8 cellular contexts compared by ENCODE assay signal in the genomic region with DNA sequence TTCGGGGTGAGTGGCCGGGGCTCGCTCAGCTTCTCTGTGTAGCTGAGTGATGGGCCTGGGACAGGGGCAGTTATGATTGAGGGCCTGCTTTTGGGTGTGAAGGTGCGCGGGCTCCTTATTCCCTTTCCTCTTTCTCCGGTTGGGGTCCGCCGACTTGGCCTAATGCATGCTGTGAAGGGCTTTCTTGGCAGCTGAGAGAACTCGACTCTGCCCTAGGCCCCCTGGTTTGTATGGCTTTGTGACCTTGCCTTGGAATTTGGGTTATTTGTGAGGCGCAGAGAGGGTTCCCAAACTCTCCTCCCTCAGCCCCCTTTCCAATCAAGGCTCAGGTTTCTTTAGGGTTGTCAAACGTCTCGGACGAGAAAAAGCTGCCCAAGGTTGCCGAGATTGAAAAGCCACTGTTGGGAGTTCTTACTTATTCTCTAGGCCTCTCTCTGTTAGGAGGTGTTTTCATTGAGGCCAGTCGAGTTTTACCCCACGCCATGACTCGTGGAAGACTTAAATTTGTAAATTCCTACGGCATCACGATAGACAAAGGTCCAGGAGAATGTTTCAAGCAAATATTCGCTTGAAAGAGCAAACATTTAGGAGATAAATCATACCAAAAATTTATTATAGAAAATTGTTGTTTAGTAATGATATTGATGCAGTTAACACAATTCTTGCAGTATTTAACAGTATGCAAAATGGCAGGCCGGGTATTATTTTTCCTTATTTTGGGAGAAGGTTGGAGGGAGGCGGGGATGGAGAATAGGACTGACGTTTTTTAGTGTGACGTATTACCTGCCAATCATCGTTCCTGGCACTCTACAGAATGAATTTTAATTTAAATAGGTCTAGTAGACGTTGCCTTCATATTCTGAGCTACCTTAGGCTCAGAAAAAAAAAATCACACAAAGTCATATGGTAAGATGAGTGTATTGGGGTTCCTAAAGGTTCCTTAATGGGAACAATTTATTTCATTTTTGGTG. TPM values are rescaled to one million over a fixed set of nuclear protein-coding genes. Genes with fewer than 3 reads are reported as not detected.
DNase-seq lines count a peak whose midpoint lies in the region; ATAC-seq and FAIRE-seq lines count a peak whose summit lies in the region.

No MANE protein-coding gene starts in this region.

- H3K4me1 Mint-ChIP-seq in activated CD8-positive, alpha-beta T cell treated with anti-CD3 and anti-CD28 coated beads, Interleukin-2, amount 10 ng/mL, durations not matched to agents 7 days and 5 days (ENCODE audit: low read depth) = peaks cover 32% of the 10 kb centered on the region

- intact Hi-C loops in left cardiac atrium (cut with DNase I) = no loop called here

- peak overlapping the region; percentile 80 to 97 (median 87) for H3K4me2 ChIP-seq in BLaER1 treated with 17β-estradiol and CSF1 and Interleukin-3, amounts not matched to agents 10 nM and 100 nM

- ATAC-seq in HG03378 (IDR thresholded peaks at IDR 0.05; ENCODE audit: unreplicated experiment) (peak; percentile 26), left cardiac atrium (peak; percentile 13 to 25), HG03342 (IDR thresholded peaks at IDR 0.05; ENCODE audit: unreplicated experiment) (no peak)
- no peak for ATAC-seq in activated CD8-positive, alpha-beta T cell treated with anti-CD3 and anti-CD28 coated beads, Interleukin-2, amount 10 ng/mL, durations not matched to agents 7 days and 5 days

- H3K27ac Mint-ChIP-seq in activated CD8-positive, alpha-beta T cell treated with anti-CD3 and anti-CD28 coated beads, Interleukin-2, amount 10 ng/mL, durations not matched to agents 7 days and 5 days = peak overlapping the region; percentile 94

- CTCF ChIA-PET in activated CD8-positive, alpha-beta T cell treated with anti-CD3 and anti-CD28 coated beads, Interleukin-2, amount 10 ng/mL, durations not matched to agents 7 days and 5 days (lab: Charles Lee) = interaction anchor here (0.6 to 3.2 kb wide), 3 partner anchors 9 to 473 kb away, joined by 3 to 25 read pairs (median 3); no protein-coding TSS in a partner anchor

- DNase-seq in GM19239 (ENCODE audit: insufficient read length, low spot score) (no peak), left cardiac atrium (no peak), NCI-H1092 treated with DMSO at 0.1 percent for 48 hours (lab: John Stamatoyannopoulos, UW) (no peak)
- DNase-seq in activated CD8-positive, alpha-beta T cell treated with anti-CD3 and anti-CD28 coated beads, Interleukin-2, amount 10 ng/mL, durations not matched to agents 7 days and 5 days = no peak

- peak overlapping the region; percentile 93 to 99 (median 96) for H3K27ac ChIP-seq in BLaER1 treated with 17β-estradiol and CSF1 and Interleukin-3, amounts not matched to agents 10 nM and 100 nM
- H3K27ac ChIP-seq in rectal smooth muscle tissue (ENCODE audit: low read depth, low read length) = peak overlapping the region; percentile 96

- H4K20me1 ChIP-seq in BLaER1 treated with 17β-estradiol and CSF1 and Interleukin-3, amounts not matched to agents 10 nM and 100 nM = peaks cover 0 to 33% (median 6%) of the 10 kb centered on the region in 11 experiments; a peak in 7 of 22 replicates

- H3K4me3 ChIP-seq in BLaER1 treated with 17β-estradiol and CSF1 and Interleukin-3, amounts not matched to agents 10 nM and 100 nM = peak overlapping the region; percentile 75 to 96 (median 86)
- H3K4me3 ChIP-seq in rectal smooth muscle tissue (ENCODE audit: low read length) = peak overlapping the region; percentile 64

- no peaks in the 10 kb centered on the region for H3K27me3 ChIP-seq in BLaER1 treated with 17β-estradiol and CSF1 and Interleukin-3, amounts not matched to agents 10 nM and 100 nM
- H3K27me3 ChIP-seq in rectal smooth muscle tissue (ENCODE audit: control insufficient read depth, insufficient read depth, low read length) = no peaks in the 10 kb centered on the region

- no peaks in the 10 kb centered on the region for H3K9me3 Mint-ChIP-seq in activated CD8-positive, alpha-beta T cell treated with anti-CD3 and anti-CD28 coated beads, Interleukin-2, amount 10 ng/mL, durations not matched to agents 7 days and 5 days (ENCODE audit: insufficient read depth)

- H3K36me3 ChIP-seq in BLaER1 treated with 17β-estradiol and CSF1 and Interleukin-3, amounts not matched to agents 10 nM and 100 nM = peaks cover 0 to 38% (median 27%) of the 10 kb centered on the region in 11 experiments; a peak in 21 of 22 replicates
- no peaks in the 10 kb centered on the region for H3K36me3 ChIP-seq in rectal smooth muscle tissue (ENCODE audit: control insufficient read depth, insufficient read depth, low read length)

- peak overlapping the region; percentile 91 for H3K4me3 Mint-ChIP-seq in activated CD8-positive, alpha-beta T cell treated with anti-CD3 and anti-CD28 coated beads, Interleukin-2, amount 10 ng/mL, durations not matched to agents 7 days and 5 days

- peaks cover 0 to 18% (median 14%) of the 10 kb centered on the region in 11 experiments; a peak in 14 of 22 replicates for H3K9me3 ChIP-seq in BLaER1 treated with 17β-estradiol and CSF1 and Interleukin-3, amounts not matched to agents 10 nM and 100 nM (replicated peaks in 1 of 11)

- peaks cover 24 to 47% (median 32%) of the 10 kb centered on the region in 10 experiments for H3K4me1 ChIP-seq in BLaER1 treated with 17β-estradiol and CSF1 and Interleukin-3, amounts not matched to agents 10 nM and 100 nM
- H3K4me1 ChIP-seq in rectal smooth muscle tissue (ENCODE audit: control insufficient read depth, insufficient read depth, low read length) = peaks cover 9% of the 10 kb centered on the region

- peak overlapping the region; percentile 94 to 99 (median 97) for H3K9ac ChIP-seq in BLaER1 treated with 17β-estradiol and CSF1 and Interleukin-3, amounts not matched to agents 10 nM and 100 nM
- H3K9ac ChIP-seq in rectal smooth muscle tissue (ENCODE audit: low read length) = peak overlapping the region; percentile 97

- POLR2A ChIA-PET in activated CD8-positive, alpha-beta T cell treated with anti-CD3 and anti-CD28 coated beads, Interleukin-2, amount 10 ng/mL, durations not matched to agents 7 days and 5 days (lab: Charles Lee) = interaction anchor here (0.8 to 1.7 kb wide), 3 partner anchors 18 to 502 kb away, joined by 3 read pairs; a partner anchor contains a TSS

- H3K36me3 Mint-ChIP-seq in activated CD8-positive, alpha-beta T cell treated with anti-CD3 and anti-CD28 coated beads, Interleukin-2, amount 10 ng/mL, durations not matched to agents 7 days and 5 days (ENCODE audit: low read depth) = peaks cover 17% of the 10 kb centered on the region

- H3K27me3 Mint-ChIP-seq in activated CD8-positive, alpha-beta T cell treated with anti-CD3 and anti-CD28 coated beads, Interleukin-2, amount 10 ng/mL, durations not matched to agents 7 days and 5 days (ENCODE audit: low read depth) = no peaks in the 10 kb centered on the region

- FAIRE-seq in GM19239 (lab: Jason Lieb, UNC) = peak; percentile 35

RNA-seq across cellular contexts. Expression of a gene that starts 0.7 kb away (rescaled TPM):
- total RNA-seq in activated CD8-positive, alpha-beta T cell treated with anti-CD3 and anti-CD28 coated beads, Interleukin-2, amount 10 ng/mL, durations not matched to agents 7 days and 5 days = 10 to 100 TPM; 32.3 TPM
- total RNA-seq in left cardiac atrium = 100 to 1,000 TPM in 1 of 2 donors, 10 to 100 TPM in 1; 92.1 to 115 TPM

RNA-seq across cellular contexts. Expression of a gene that starts 0.9 kb away (rescaled TPM):
- total RNA-seq in activated CD8-positive, alpha-beta T cell treated with anti-CD3 and anti-CD28 coated beads, Interleukin-2, amount 10 ng/mL, durations not matched to agents 7 days and 5 days = 10 to 100 TPM; 31.1 to 34.2 TPM
- 10 to 100 TPM; 19.8 to 30.4 TPM for total RNA-seq in left cardiac atrium

Comparison
In these comparisons a context has a peak if more than half of its experiments do, and no peak if none do; other contexts are left out.
1. ATAC-seq: peak in HG03378 (single experiment) and left cardiac atrium (2 of 2); none in activated CD8-positive, alpha-beta T cell treated with anti-CD3 and anti-CD28 coated beads, Interleukin-2, amount 10 ng/mL, durations not matched to agents 7 days and 5 days (single experiment) and HG03342 (single experiment).